1 cellular context compared by ENCODE assay signal in genomic region chr1:82245345-82246014, GRCh38.
TF ChIP-seq lines count a peak whose summit lies in the region.

No MANE protein-coding gene starts in this region.

TF ChIP-seq in GM12878, 131 proteins besides CTCF, POLR2A, EP300 and RAD21 (continued from another document):
- no peak for TF ChIP-seq CUX1 (IDR thresholded peaks at IDR 0.05; ENCODE audit: insufficient replicate concordance, low read depth, low read length)
- no peak for TF ChIP-seq PAX5 (IDR thresholded peaks at IDR 0.05; ENCODE audit: borderline replicate concordance, low read depth, low read length)
- no peak for TF ChIP-seq CBX5 (IDR thresholded peaks at IDR 0.05; ENCODE audit: low read depth)
- TF ChIP-seq NBN (IDR thresholded peaks at IDR 0.05), result 0 out of 2 replicates have a peak, but pooled peaks have one; percentile 57
- TF ChIP-seq FOXM1 (IDR thresholded peaks at IDR 0.05; ENCODE audit: low read depth, low read length), result no peak
- TF ChIP-seq IKZF1 (conservative IDR thresholded peaks at IDR 0.05), result peak; percentile 72
- peak; percentile 41 for TF ChIP-seq NR2F1 (conservative IDR thresholded peaks at IDR 0.05)
- TF ChIP-seq SREBF1 (IDR thresholded peaks at IDR 0.05; ENCODE audit: low read length), result no peak; the same call in 1 of the 2 replicates
- no peak for TF ChIP-seq SMC3 (IDR thresholded peaks at IDR 0.05; ENCODE audit: borderline replicate concordance, low read length)
- no peak for TF ChIP-seq SUPT20H (IDR thresholded peaks at IDR 0.05; ENCODE audit: borderline replicate concordance, control insufficient read depth, low read depth, low read length)
- peak; percentile 58; the same call in 1 of the 2 replicates for TF ChIP-seq MEF2A (IDR thresholded peaks at IDR 0.05; ENCODE audit: insufficient read depth, low read depth, low read length)
- no peak for TF ChIP-seq TAF1 (IDR thresholded peaks at IDR 0.05; ENCODE audit: borderline replicate concordance, low read depth, low read length)
- TF ChIP-seq IKZF2 (IDR thresholded peaks at IDR 0.05), result peak; percentile 73 to 84; a peak in 3 of 4 replicates
- no peak for TF ChIP-seq SIX5 (IDR thresholded peaks at IDR 0.05; ENCODE audit: low read depth, low read length, severe bottlenecking)
- peak; percentile 94 for TF ChIP-seq MEF2B (IDR thresholded peaks at IDR 0.05; ENCODE audit: partially characterized antibody, poor library complexity, severe bottlenecking)
- peak; percentile 52; the same call in 1 of the 2 replicates for TF ChIP-seq ZNF217 (IDR thresholded peaks at IDR 0.05)
- TF ChIP-seq RAD51 (IDR thresholded peaks at IDR 0.05), result peak; percentile 35; the same call in 1 of the 2 replicates
- TF ChIP-seq ZBTB11 (CRISPR knock-in tag; IDR thresholded peaks at IDR 0.05), result no peak
- peak; percentile 67; the same call in 1 of the 2 replicates for TF ChIP-seq RELB (IDR thresholded peaks at IDR 0.05; ENCODE audit: low read depth)
- no peak for TF ChIP-seq ATF2 (IDR thresholded peaks at IDR 0.05; ENCODE audit: low read length)
- no peak for TF ChIP-seq MTA3 (IDR thresholded peaks at IDR 0.05; ENCODE audit: borderline replicate concordance, low read length)
- no peak for TF ChIP-seq E2F8 (IDR thresholded peaks at IDR 0.05; ENCODE audit: low read depth, partially characterized antibody)
- peak; percentile 90 for TF ChIP-seq MTA2 (IDR thresholded peaks at IDR 0.05; ENCODE audit: low read depth)
- no peak for TF ChIP-seq LARP7 (IDR thresholded peaks at IDR 0.05)
- no peak for TF ChIP-seq ZSCAN29 (IDR thresholded peaks at IDR 0.05)
- peak; percentile 67; the same call in 1 of the 2 replicates for TF ChIP-seq ATF7 (IDR thresholded peaks at IDR 0.05; ENCODE audit: low read depth)
- peak; percentile 54; the same call in 1 of the 2 replicates for TF ChIP-seq DPF2 (IDR thresholded peaks at IDR 0.05)
